ENCODE assay signal across 9 cellular contexts in genomic region chr2:143110759-143111428, GRCh38. TPM values are rescaled to one million over a fixed set of nuclear protein-coding genes. Genes with fewer than 3 reads are reported as not detected.
DNase-seq lines count a peak whose midpoint lies in the region; ATAC-seq and TF ChIP-seq lines count a peak whose summit lies in the region.
"Had no signal": no experiment of that assay in that cellular context is flagged by ENCODE, and none has a peak within 500 bp of the region (broad histone marks: within the 10 kb centered on the region; RNA-seq: fewer than 3 reads in every experiment).

No MANE protein-coding gene starts in this region.

- no peaks in the 10 kb centered on the region for H3K27me3 ChIP-seq in esophagus muscularis mucosa
- H3K27me3 ChIP-seq: gastrocnemius medialis had no signal

- H3K36me3 ChIP-seq in esophagus muscularis mucosa = no peaks in the 10 kb centered on the region
- H3K36me3 ChIP-seq: gastrocnemius medialis had no signal

- no peak overlapping the region for H3K27ac Mint-ChIP-seq in nephron progenitor cell

- H3K27ac ChIP-seq in esophagus muscularis mucosa (replicated peaks in 1 of 4) (no peak overlapping the region), substantia nigra (ENCODE audit: low read depth, low read length, poor library complexity, severe bottlenecking) (no peak overlapping the region)
- H3K27ac ChIP-seq: gastrocnemius medialis had no signal

- WGBS in esophagus muscularis mucosa = 25% methylated on average over 6 of the region's 6 CpGs

- no peak overlapping the region for H3K4me3 Mint-ChIP-seq in nephron progenitor cell

- peak; percentile 43 to 53 (median 49) for TF ChIP-seq CTCF in esophagus muscularis mucosa (IDR thresholded peaks at IDR 0.05)
- TF ChIP-seq CTCF in nephron progenitor cell (IDR thresholded peaks at IDR 0.05) = peak; percentile 70

- no peaks in the 10 kb centered on the region for H3K27me3 Mint-ChIP-seq in nephron progenitor cell (ENCODE audit: low read depth, poor library complexity)

- TF ChIP-seq POLR2A in esophagus muscularis mucosa (IDR thresholded peaks at IDR 0.05; ENCODE audit: low read depth) = no peak

- intact Hi-C loops in esophagus muscularis mucosa (cut with DNase I) = no loop called here

- no peak for TF ChIP-seq EP300 in esophagus muscularis mucosa (IDR thresholded peaks at IDR 0.05)

- ATAC-seq in GM19467 (IDR thresholded peaks at IDR 0.05; ENCODE audit: unreplicated experiment) (peak; percentile 90), HG03571 (IDR thresholded peaks at IDR 0.05; ENCODE audit: unreplicated experiment) (peak; percentile 85)
- ATAC-seq: gastrocnemius medialis had no signal

- peak; percentile 56 for DNase-seq in D341Med (ENCODE audit: low spot score)
- DNase-seq in NOMO-1 treated with DMSO at 0.1 percent for 48 hours (lab: John Stamatoyannopoulos, UW; ENCODE audit: unreplicated experiment) = peak; percentile 82
- peak; percentile 77 for DNase-seq in activated CD8-positive, alpha-beta memory T cell treated with anti-CD3 and anti-CD28 coated beads, Interleukin-2, amount 50 U/mL, for 48 hours
- DNase-seq in esophagus muscularis mucosa (ENCODE audit: extremely low spot score) = no peak
- peak; percentile 65 for DNase-seq in nephron progenitor cell
- DNase-seq in substantia nigra (lab: John Stamatoyannopoulos, UW) = peak in 34 of 49 donors; percentile 4 to 61 (median 23)

- H3K4me3 ChIP-seq in esophagus muscularis mucosa = no peak overlapping the region
- H3K4me3 ChIP-seq: gastrocnemius medialis had no signal

- H3K9me3 Mint-ChIP-seq in nephron progenitor cell = no peaks in the 10 kb centered on the region

- H3K4me1 Mint-ChIP-seq in nephron progenitor cell = no peaks in the 10 kb centered on the region

- no peaks in the 10 kb centered on the region for H3K4me1 ChIP-seq in esophagus muscularis mucosa
- H3K4me1 ChIP-seq: gastrocnemius medialis had no signal

- H3K36me3 Mint-ChIP-seq in nephron progenitor cell (ENCODE audit: low read depth) = no peaks in the 10 kb centered on the region

- no peaks in the 10 kb centered on the region for H3K9me3 ChIP-seq in esophagus muscularis mucosa
- H3K9me3 ChIP-seq: gastrocnemius medialis had no signal

RNA-seq across cellular contexts. Expression of gene ARHGAP15, which starts 18.3 kb away (rescaled TPM):
- 10 to 100 TPM in 1 of 4 donors, 1 to 10 TPM in 3; 5.4 to 13.3 (median 7.1) TPM for total RNA-seq in esophagus muscularis mucosa
